Comparison of ENCODE assay signal across 23 cellular contexts in the genomic region with DNA sequence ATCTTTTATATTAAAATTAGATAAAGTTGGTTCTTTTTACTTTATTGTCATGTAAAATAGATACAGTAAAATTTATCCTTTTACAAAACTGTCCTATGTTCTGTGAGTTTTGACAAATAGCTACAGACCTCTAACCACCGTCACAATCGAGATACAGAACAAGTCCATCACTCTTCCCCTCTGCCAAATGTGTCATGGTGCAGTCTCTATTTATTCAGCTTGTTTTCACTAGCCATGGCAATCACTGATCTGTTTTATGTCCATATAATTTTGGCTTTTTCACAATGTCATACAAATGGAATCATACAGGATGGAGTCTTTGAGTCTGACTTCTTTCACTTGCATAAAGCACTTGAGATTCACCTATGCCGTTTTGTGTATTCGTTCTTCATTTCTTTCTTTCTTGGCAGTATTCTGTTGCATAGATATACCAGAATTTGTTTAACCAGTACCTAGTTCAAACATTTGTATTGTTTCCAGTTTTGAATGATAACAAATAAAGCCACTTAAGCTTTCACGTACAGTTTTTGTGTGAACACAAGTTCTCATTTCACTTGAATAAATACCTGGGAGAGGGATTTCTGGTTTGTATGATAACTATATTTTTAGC.
DNase-seq lines count a peak whose midpoint lies in the region; ATAC-seq, FAIRE-seq and TF ChIP-seq lines count a peak whose summit lies in the region.
"Had no signal": no experiment of that assay in that cellular context is flagged by ENCODE, and none has a peak within 500 bp of the region (broad histone marks: within the 10 kb centered on the region; RNA-seq: fewer than 3 reads in every experiment).

No MANE protein-coding gene starts in this region.

- no peak overlapping the region for H2BK5ac ChIP-seq in H1 (ENCODE audit: low read depth, low read length)

- 81% methylated on average over 5 of the region's 5 CpGs for WGBS in SK-N-SH (ENCODE audit: low lambda C conversion rate)
- 87% methylated on average over 5 of the region's 5 CpGs; no CpG with 5 or more reads in 1 of the 2 experiments for WGBS in H1 (ENCODE audit: extremely low coverage in 1 of 2, insufficient coverage in 1 of 2, insufficient read length in 1 of 2, insufficient replicate concordance in 2 of 2, low coverage in 1 of 2, low lambda C conversion rate in 2 of 2, missing lambda C conversion rate in 1 of 2), 2 experiments

- TF ChIP-seq EP300 in SK-N-SH (IDR thresholded peaks at IDR 0.05; ENCODE audit: borderline replicate concordance in 1 of 2, low read depth in 1 of 2, low read length in 1 of 2) (no peak), H1 (IDR thresholded peaks at IDR 0.05; ENCODE audit: borderline replicate concordance in 1 of 2, low read depth in 2 of 2, low read length in 2 of 2) (no peak)

- H3K9me3 ChIP-seq in SK-N-SH (no peaks in the 10 kb centered on the region), H1 (ENCODE audit: insufficient read depth in 2 of 2, low read depth in 1 of 2, low read length in 1 of 2) (peaks cover 0 to 7% of the 10 kb centered on the region in 2 experiments; a peak in 1 of 4 replicates), T-helper 17 cell (ENCODE audit: control insufficient read depth, low read length, poor library complexity, severe bottlenecking) (no peaks in the 10 kb centered on the region)
- H3K9me3 ChIP-seq: prostate gland, suprapubic skin had no signal

- no peaks in the 10 kb centered on the region for H3K27me3 Mint-ChIP-seq in T-helper 17 cell
- H3K27me3 Mint-ChIP-seq: activated CD4-positive, alpha-beta T cell treated with anti-CD3 and anti-CD28 coated beads, Interleukin-2, amount 10 ng/mL, durations not matched to agents 7 days and 5 days; naive thymus-derived CD8-positive, alpha-beta T cell; stimulated activated naive B cell treated with anti-CD40 and anti-IgM and Interleukin-4, amounts not matched to agents 10 μg/mL and 1 μg/mL and 100 μg/mL, for 72 hours had no signal

- no peaks in the 10 kb centered on the region; a peak in 1 of 4 replicates for H3K4me1 ChIP-seq in SK-N-SH (ENCODE audit: control insufficient read depth in 1 of 2, insufficient read depth in 2 of 2, low read depth in 1 of 2, low read length in 1 of 2)
- 0 out of 7 replicates have a peak, but pooled peaks cover 0 to 3% (median 1%) of the 10 kb centered on the region in 4 experiments for H3K4me1 ChIP-seq in H1 (replicated peaks in 1 of 4; ENCODE audit: control insufficient read depth in 3 of 4, insufficient read depth in 4 of 4, low read length in 3 of 4)
- H3K4me1 ChIP-seq: prostate gland had no signal

- H3K36me3 Mint-ChIP-seq in T-helper 17 cell (ENCODE audit: low read depth): no peaks in the 10 kb centered on the region
- H3K36me3 Mint-ChIP-seq: naive thymus-derived CD8-positive, alpha-beta T cell; stimulated activated naive B cell treated with anti-CD40 and anti-IgM and Interleukin-4, amounts not matched to agents 10 μg/mL and 1 μg/mL and 100 μg/mL, for 72 hours; WTC11 had no signal

- no peaks in the 10 kb centered on the region for H3K4me1 Mint-ChIP-seq in T-helper 17 cell
- H3K4me1 Mint-ChIP-seq: activated CD4-positive, alpha-beta T cell treated with anti-CD3 and anti-CD28 coated beads, Interleukin-2, amount 10 ng/mL, durations not matched to agents 7 days and 5 days; naive thymus-derived CD8-positive, alpha-beta T cell; stimulated activated naive B cell treated with anti-CD40 and anti-IgM and Interleukin-4, amounts not matched to agents 10 μg/mL and 1 μg/mL and 100 μg/mL, for 72 hours had no signal

- H4K91ac ChIP-seq in H1 (replicated peaks; ENCODE audit: insufficient read length, low read length): no peak overlapping the region

- H3K36me3 ChIP-seq in SK-N-SH (replicated peaks in 1 of 2; ENCODE audit: control insufficient read depth in 1 of 2, insufficient read depth in 2 of 2, low read length in 1 of 2): no peaks in the 10 kb centered on the region
- no peaks in the 10 kb centered on the region for H3K36me3 ChIP-seq in H1 (ENCODE audit: control insufficient read depth in 2 of 4, insufficient read depth in 4 of 4, low read length in 3 of 4)
- H3K36me3 ChIP-seq: prostate gland, suprapubic skin had no signal

- no peak overlapping the region for H2BK20ac ChIP-seq in H1 (ENCODE audit: low read length)

- H2BK12ac ChIP-seq in H1 (ENCODE audit: low read depth, low read length): no peak overlapping the region

- no peaks in the 10 kb centered on the region for H3K79me1 ChIP-seq in H1 (ENCODE audit: low read depth, low read length)

- no peak overlapping the region for H3K4me3 Mint-ChIP-seq in T-helper 17 cell
- H3K4me3 Mint-ChIP-seq: activated CD4-positive, alpha-beta T cell treated with anti-CD3 and anti-CD28 coated beads, Interleukin-2, amount 10 ng/mL, durations not matched to agents 7 days and 5 days; naive thymus-derived CD8-positive, alpha-beta T cell; stimulated activated naive B cell treated with anti-CD40 and anti-IgM and Interleukin-4, amounts not matched to agents 10 μg/mL and 1 μg/mL and 100 μg/mL, for 72 hours; WTC11 had no signal

- H3K4me3 ChIP-seq in SK-N-SH (ENCODE audit: low read depth in 2 of 2, low read length in 1 of 2) (no peak overlapping the region), H1 (ENCODE audit: extremely low read depth in 1 of 4, insufficient read depth in 2 of 4, low read depth in 3 of 4, low read length in 4 of 4) (no peak overlapping the region)
- H3K4me3 ChIP-seq: prostate gland, suprapubic skin had no signal

- no peak overlapping the region for H2BK15ac ChIP-seq in H1 (ENCODE audit: low read length)

- H3K79me2 ChIP-seq in SK-N-SH (ENCODE audit: insufficient read depth) (no peaks in the 10 kb centered on the region), H1 (ENCODE audit: control insufficient read depth in 1 of 2, insufficient read depth in 2 of 2, low read length in 2 of 2) (no peaks in the 10 kb centered on the region)

- peak; percentile 32 for FAIRE-seq in H1 (lab: Jason Lieb, UNC)
- FAIRE-seq: GM12892 had no signal

- H3K56ac ChIP-seq in H1 (replicated peaks; ENCODE audit: insufficient read length, low read depth, low read length): no peak overlapping the region

- H3K27me3 ChIP-seq in SK-N-SH (ENCODE audit: insufficient read depth): no peaks in the 10 kb centered on the region
- no peaks in the 10 kb centered on the region for H3K27me3 ChIP-seq in H1 (replicated peaks in 1 of 4; ENCODE audit: control insufficient read depth in 3 of 4, extremely low read depth in 1 of 4, insufficient read depth in 3 of 4, low read length in 3 of 4)
- H3K27me3 ChIP-seq: suprapubic skin had no signal

- no peak for TF ChIP-seq CTCF in SK-N-SH (IDR thresholded peaks at IDR 0.05)
- TF ChIP-seq CTCF in H1 (IDR thresholded peaks at IDR 0.05; ENCODE audit: control extremely low read depth in 1 of 3, insufficient read depth in 1 of 3, low read depth in 1 of 3, low read length in 3 of 3): no peak

- H3K9ac ChIP-seq in SK-N-SH: no peak overlapping the region
- no peak overlapping the region for H3K9ac ChIP-seq in H1 (replicated peaks in 1 of 4; ENCODE audit: extremely low read depth in 1 of 4, low read depth in 3 of 4, low read length in 3 of 4)
- H3K9ac ChIP-seq: KMS-11 had no signal

- no peak overlapping the region for H4K8ac ChIP-seq in H1 (ENCODE audit: extremely low read depth, insufficient read depth, low read length)

- H3K14ac ChIP-seq in H1 (ENCODE audit: insufficient read length): no peak overlapping the region

- CTCF ChIA-PET in SK-N-SH (lab: Yijun Ruan, JAX) (no interaction called here), H1 (lab: Charles Lee; ENCODE audit: partially characterized antibody) (interaction anchor here (1.0 to 1.2 kb wide), 3 partner anchors 11 to 874 kb away, joined by 3 read pairs; no protein-coding TSS in a partner anchor)

- no peak overlapping the region for H3K18ac ChIP-seq in H1 (ENCODE audit: extremely low read depth, low read length)

- no peak overlapping the region for H3K4me2 ChIP-seq in SK-N-SH
- no peak overlapping the region for H3K4me2 ChIP-seq in H1 (ENCODE audit: insufficient read depth in 1 of 2, low read depth in 2 of 2, low read length in 2 of 2)
- H3K4me2 ChIP-seq: KMS-11 had no signal

- no peaks in the 10 kb centered on the region for H4K20me1 ChIP-seq in SK-N-SH (ENCODE audit: insufficient read depth)
- no peaks in the 10 kb centered on the region for H4K20me1 ChIP-seq in H1 (replicated peaks in 1 of 2; ENCODE audit: control insufficient read depth in 1 of 2, insufficient read depth in 2 of 2, low read length in 2 of 2)

- POLR2A ChIA-PET in SK-N-SH (lab: Yijun Ruan, JAX) (no interaction called here), H1 (lab: Charles Lee; ENCODE audit: partially characterized antibody) (no interaction called here)

- no peak overlapping the region for H3K27ac Mint-ChIP-seq in T-helper 17 cell
- H3K27ac Mint-ChIP-seq: activated CD4-positive, alpha-beta T cell treated with anti-CD3 and anti-CD28 coated beads, Interleukin-2, amount 10 ng/mL, durations not matched to agents 7 days and 5 days; naive thymus-derived CD8-positive, alpha-beta T cell; stimulated activated naive B cell treated with anti-CD40 and anti-IgM and Interleukin-4, amounts not matched to agents 10 μg/mL and 1 μg/mL and 100 μg/mL, for 72 hours; WTC11 had no signal

- H2AK5ac ChIP-seq in H1 (ENCODE audit: low read depth, low read length): no peak overlapping the region

- H3K9me2 ChIP-seq in SK-N-SH: no peaks in the 10 kb centered on the region

- no peak for TF ChIP-seq POLR2A in H1 (IDR thresholded peaks at IDR 0.05; ENCODE audit: control extremely low read depth in 1 of 2, low read depth in 2 of 2, low read length in 2 of 2)

- no peaks in the 10 kb centered on the region for H3K23me2 ChIP-seq in H1 (ENCODE audit: low read depth, low read length)

- no peak overlapping the region for H3K23ac ChIP-seq in H1 (ENCODE audit: insufficient read length)

- H3K4ac ChIP-seq in H1 (replicated peaks; ENCODE audit: insufficient read length, low read depth, low read length): no peak overlapping the region

- no peaks in the 10 kb centered on the region for H3F3A ChIP-seq in SK-N-SH (replicated peaks; ENCODE audit: insufficient read depth)

- TF ChIP-seq RAD21 in SK-N-SH (IDR thresholded peaks at IDR 0.05; ENCODE audit: low read length): no peak
- no peak for TF ChIP-seq RAD21 in H1 (IDR thresholded peaks at IDR 0.05 in 1 of 2, conservative IDR thresholded peaks at IDR 0.05 in 1 of 2; ENCODE audit: low read depth in 2 of 2, low read length in 2 of 2)

- H3K27ac ChIP-seq in SK-N-SH (ENCODE audit: low read depth in 2 of 2, low read length in 1 of 2) (no peak overlapping the region), H1 (ENCODE audit: low read depth, low read length) (no peak overlapping the region)
- H3K27ac ChIP-seq: KMS-11, prostate gland, suprapubic skin had no signal

- H2AFZ ChIP-seq in SK-N-SH (ENCODE audit: low read depth) (no peak overlapping the region), H1 (ENCODE audit: low read length) (no peak overlapping the region)

- DNase-seq in SK-N-SH (no peak), NCI-H1930 (lab: John Stamatoyannopoulos, UW) (peak; percentile 94 to 95), NCI-H446 (lab: John Stamatoyannopoulos, UW) (peak; percentile 84 to 91), H1 (ENCODE audit: low read depth in 1 of 2, low spot score in 2 of 2) (no peak), T-helper 17 cell (no peak)
- no peak for DNase-seq in activated CD8-positive, alpha-beta memory T cell treated with anti-CD3 and anti-CD28 coated beads for 24 hours
- DNase-seq: 8988T; activated CD4-positive, alpha-beta T cell treated with anti-CD3 and anti-CD28 coated beads, Interleukin-2, amount 10 ng/mL, durations not matched to agents 7 days and 5 days; activated T-cell treated with anti-CD3 and anti-CD28 coated beads, Interleukin-2, amount 50 U/mL, for 48 hours; cerebellar nuclear complex; islet precursor cell; naive thymus-derived CD8-positive, alpha-beta T cell; NCI-H1694 treated with DMSO at 0.1 percent for 48 hours; nucleus accumbens; stimulated activated CD4-positive, alpha-beta T cell treated with anti-CD3 and anti-CD28 coated beads, Interleukin-4, amount 100 ng/mL, for 4 hours; stimulated activated naive B cell treated with anti-CD40 and anti-IgM and Interleukin-4, amounts not matched to agents 10 μg/mL and 1 μg/mL and 100 μg/mL, for 72 hours had no signal

- no peak overlapping the region for H2BK120ac ChIP-seq in H1 (replicated peaks; ENCODE audit: low read depth, low read length)

- ATAC-seq in SK-N-SH treated with all-trans-retinoic acid at 6 μM for 48 hours (peak; percentile 43; the same call in 2 of the 3 replicates), HG03097 (IDR thresholded peaks at IDR 0.05; ENCODE audit: low FRiP score, unreplicated experiment) (no peak), T-helper 17 cell (no peak)
- ATAC-seq: naive thymus-derived CD8-positive, alpha-beta T cell; stimulated activated naive B cell treated with anti-CD40 and anti-IgM and Interleukin-4, amounts not matched to agents 10 μg/mL and 1 μg/mL and 100 μg/mL, for 72 hours; WTC11 had no signal

- H4K5ac ChIP-seq in H1 (ENCODE audit: insufficient read length, low read depth, low read length): no peak overlapping the region

Comparison
In these comparisons a context has a peak if more than half of its experiments do, and no peak if none do; other contexts are left out.
1. DNase-seq: peak in NCI-H1930 (2 of 2) and NCI-H446 (2 of 2); none in SK-N-SH (single experiment), H1 (0 of 2), T-helper 17 cell (0 of 3) and activated CD8-positive, alpha-beta memory T cell treated with anti-CD3 and anti-CD28 coated beads for 24 hours (single experiment).